16 cellular contexts compared by ENCODE assay signal in the genomic region with DNA sequence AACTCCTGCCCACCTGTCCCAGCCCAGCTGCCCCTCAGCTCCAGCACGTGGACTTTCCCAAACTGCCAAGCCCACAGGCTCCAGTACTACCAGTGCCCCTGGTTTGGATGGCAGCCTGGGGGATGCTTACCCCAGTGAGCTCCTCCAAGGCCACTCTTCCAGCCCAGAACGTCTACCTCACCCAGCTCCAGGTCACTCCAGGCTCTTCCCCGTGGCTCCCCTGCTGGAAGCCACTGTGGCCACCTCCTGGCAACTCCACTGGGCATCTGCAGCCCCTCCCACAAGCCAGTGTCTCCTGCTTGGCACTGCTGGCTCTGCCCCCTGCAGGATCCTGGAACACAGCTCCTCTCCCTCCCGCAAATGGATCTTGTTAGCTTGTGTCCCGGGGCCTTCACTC. TPM values are rescaled to one million over a fixed set of nuclear protein-coding genes. Genes with fewer than 3 reads are reported as not detected.
DNase-seq lines count a peak whose midpoint lies in the region; TF ChIP-seq lines count a peak whose summit lies in the region.
"Had no signal": no experiment of that assay in that cellular context is flagged by ENCODE, and none has a peak within 500 bp of the region (broad histone marks: within the 10 kb centered on the region; RNA-seq: fewer than 3 reads in every experiment).

No MANE protein-coding gene starts in this region.

- H3K9me3 ChIP-seq in H9 (ENCODE audit: control insufficient read depth, low read depth, low read length) (no peaks in the 10 kb centered on the region), WERI-Rb-1 (ENCODE audit: severe bottlenecking) (no peaks in the 10 kb centered on the region)
- H3K9me3 ChIP-seq: SJSA1 had no signal

- no peak overlapping the region for H2BK12ac ChIP-seq in H9 (ENCODE audit: insufficient read length, low read depth, low read length)

- no peak overlapping the region for H3K4ac ChIP-seq in H9 (ENCODE audit: low read depth, low read length)

- no peaks in the 10 kb centered on the region for H3K79me1 ChIP-seq in H9 (ENCODE audit: insufficient read depth, low read depth, low read length, poor library complexity, severe bottlenecking)

- no peak overlapping the region for H4K91ac ChIP-seq in H9 (ENCODE audit: insufficient read length, low read depth, low read length)

- H2BK120ac ChIP-seq in H9 (ENCODE audit: low read depth, low read length, poor library complexity, severe bottlenecking) = no peak overlapping the region

- H2BK20ac ChIP-seq in H9 (ENCODE audit: low read depth, low read length, poor library complexity, severe bottlenecking) = no peak overlapping the region

- H3K18ac ChIP-seq in H9 (ENCODE audit: insufficient read length, low read depth, low read length) = no peak overlapping the region

- H2AK5ac ChIP-seq in H9 (ENCODE audit: insufficient read length, low read length) = no peak overlapping the region

- no peak overlapping the region for H2AFZ ChIP-seq in H9 (ENCODE audit: low read length)
- H2AFZ ChIP-seq: parathyroid adenoma had no signal

- H3K36me3 Mint-ChIP-seq in H9 (ENCODE audit: insufficient read depth in 1 of 3, low read depth in 3 of 3) (no peaks in the 10 kb centered on the region), mesothelial cell of epicardium (no peaks in the 10 kb centered on the region)
- H3K36me3 Mint-ChIP-seq: CD14-positive monocyte had no signal

- no peak overlapping the region for H3K14ac ChIP-seq in H9 (ENCODE audit: insufficient read depth, low read length)

- H3K27me3 ChIP-seq in H9 (ENCODE audit: insufficient read depth, low read length) (no peaks in the 10 kb centered on the region), WERI-Rb-1 (ENCODE audit: insufficient read depth, low read depth, severe bottlenecking) (no peaks in the 10 kb centered on the region)
- H3K27me3 ChIP-seq: SJSA1 had no signal

- H3K23me2 ChIP-seq in H9 (ENCODE audit: insufficient read length, low read depth, low read length, poor library complexity, severe bottlenecking) = no peaks in the 10 kb centered on the region

- H4K8ac ChIP-seq in H9 (replicated peaks; ENCODE audit: insufficient read length, low read depth, low read length) = no peak overlapping the region

- in situ Hi-C loops in ACHN (cut with HindIII; ENCODE audit: low pct_ligation_motif_present, low pct_unique_long_range_greater_than_20kb, low sequenced_read_pairs) = no loop called here

- H3K36me3 ChIP-seq in WERI-Rb-1 = peaks cover 7% of the 10 kb centered on the region
- H3K36me3 ChIP-seq: SJSA1 had no signal

- H3K9ac ChIP-seq in H9 (ENCODE audit: extremely low read depth, insufficient read length, low read length) = no peak overlapping the region
- H3K9ac ChIP-seq: parathyroid adenoma had no signal

- H4K20me1 ChIP-seq in H9 (ENCODE audit: control insufficient read depth, insufficient read depth, insufficient read length) = no peaks in the 10 kb centered on the region

- H4K5ac ChIP-seq in H9 (ENCODE audit: insufficient read length, low read depth, low read length) = no peak overlapping the region

- no peak overlapping the region for H2BK5ac ChIP-seq in H9 (ENCODE audit: insufficient read length, low read length)

- H3T11ph ChIP-seq in H9 (ENCODE audit: low read length) = no peak overlapping the region

- peak overlapping the region in 2 of 3 experiments; percentile 39 to 67; a peak in 3 of 7 replicates for H3K27ac Mint-ChIP-seq in H9
- H3K27ac Mint-ChIP-seq in mesothelial cell of epicardium = peak overlapping the region; percentile 82
- H3K27ac Mint-ChIP-seq: stimulated activated naive CD8-positive, alpha-beta T cell treated with anti-CD3 and anti-CD28 coated beads, Interleukin-15, Interleukin-2, amounts not matched to agents 100 ng/mL and 50 ng/mL, for 24 hours had no signal

- H3K9me3 Mint-ChIP-seq in H9 (no peaks in the 10 kb centered on the region), mesothelial cell of epicardium (no peaks in the 10 kb centered on the region)
- H3K9me3 Mint-ChIP-seq: activated T-cell treated with anti-CD3 and anti-CD28 coated beads, Interleukin-2, amount 50 U/mL, for 4 hours; stimulated activated naive CD8-positive, alpha-beta T cell treated with anti-CD3 and anti-CD28 coated beads, Interleukin-15, Interleukin-2, amounts not matched to agents 100 ng/mL and 50 ng/mL, for 24 hours had no signal

- H3K23ac ChIP-seq in H9 (ENCODE audit: insufficient read length, low read depth, low read length) = no peak overlapping the region

- no peaks in the 10 kb centered on the region for H3K27me3 Mint-ChIP-seq in H9 (ENCODE audit: low read depth)
- H3K27me3 Mint-ChIP-seq in mesothelial cell of epicardium (ENCODE audit: low read depth) = no peaks in the 10 kb centered on the region
- H3K27me3 Mint-ChIP-seq: stimulated activated naive CD8-positive, alpha-beta T cell treated with anti-CD3 and anti-CD28 coated beads, Interleukin-15, Interleukin-2, amounts not matched to agents 100 ng/mL and 50 ng/mL, for 24 hours had no signal

- H3K4me3 Mint-ChIP-seq in H9 (no peak overlapping the region), mesothelial cell of epicardium (no peak overlapping the region)
- H3K4me3 Mint-ChIP-seq: activated T-cell treated with anti-CD3 and anti-CD28 coated beads, Interleukin-2, amount 50 U/mL, for 4 hours; stimulated activated naive CD8-positive, alpha-beta T cell treated with anti-CD3 and anti-CD28 coated beads, Interleukin-15, Interleukin-2, amounts not matched to agents 100 ng/mL and 50 ng/mL, for 24 hours had no signal

- TF ChIP-seq CTCF in H9 (conservative IDR thresholded peaks at IDR 0.05) (peak; percentile 41; the same call in 2 of the 3 replicates), WERI-Rb-1 (IDR thresholded peaks at IDR 0.05; ENCODE audit: low read depth, low read length) (peak; percentile 15; the same call in 1 of the 2 replicates), mesothelial cell of epicardium (IDR thresholded peaks at IDR 0.05; ENCODE audit: unreplicated experiment) (no peak)

- H3K4me1 ChIP-seq in H9 (ENCODE audit: insufficient read depth, low read length) = no peaks in the 10 kb centered on the region
- H3K4me1 ChIP-seq: SJSA1 had no signal

- DNase-seq in ACHN = peak; percentile 84
- DNase-seq in H9 = peak; percentile 57
- DNase-seq in WERI-Rb-1 = no peak
- no peak for DNase-seq in mesothelial cell of epicardium (ENCODE audit: low spot score in 2 of 2, unreplicated experiment in 2 of 2)
- DNase-seq in erythroblast (lab: John Stamatoyannopoulos, UW) = no peak
- no peak for DNase-seq in AG08396 (ENCODE audit: low spot score)
- DNase-seq in NCI-H2029 (lab: John Stamatoyannopoulos, UW) = no peak
- no peak for DNase-seq in GF-D8 (lab: John Stamatoyannopoulos, UW)
- DNase-seq: activated CD4-positive, CD25-positive, alpha-beta regulatory T cell; activated T-cell treated with anti-CD3 and anti-CD28 coated beads, Interleukin-2, amount 50 U/mL, for 4 hours; NCI-H1048; NCI-H510A had no signal

- no peak overlapping the region for H2BK15ac ChIP-seq in H9 (ENCODE audit: low read depth, low read length)

- H3K27ac ChIP-seq in H9 (ENCODE audit: insufficient read length, low read depth, low read length) (no peak overlapping the region), WERI-Rb-1 (peak overlapping the region; percentile 83)
- H3K27ac ChIP-seq: parathyroid adenoma, SJSA1 had no signal

- no peak overlapping the region for H3K56ac ChIP-seq in H9 (ENCODE audit: insufficient read length, low read depth, low read length)

- no CpG with 5 or more reads among the region's 5 CpGs for WGBS in H9 (ENCODE audit: extremely low coverage, insufficient read length, low lambda C conversion rate)

- no peak overlapping the region for H3K4me3 ChIP-seq in WERI-Rb-1 (ENCODE audit: low read depth, low read length)
- H3K4me3 ChIP-seq: SJSA1 had no signal

- no peak overlapping the region for H3K4me2 ChIP-seq in H9 (ENCODE audit: insufficient read depth, insufficient read length, low read length)

- no peak for TF ChIP-seq POLR2A in erythroblast (IDR thresholded peaks at IDR 0.05; ENCODE audit: low read length)

- no peaks in the 10 kb centered on the region for H3K79me2 ChIP-seq in H9 (ENCODE audit: insufficient read depth, low read length)
- H3K79me2 ChIP-seq: parathyroid adenoma had no signal

- peaks cover 9 to 13% of the 10 kb centered on the region in 2 experiments for H3K4me1 Mint-ChIP-seq in H9
- peaks cover 45% of the 10 kb centered on the region for H3K4me1 Mint-ChIP-seq in mesothelial cell of epicardium

RNA-seq across cellular contexts. Expression of gene LMO1, which starts 29.3 kb away (rescaled TPM):
- 0.39 and 0.50 TPM in 2 replicates for total RNA-seq in H9 (2021)
- total RNA-seq in mesothelial cell of epicardium = 2.5 to 4.1 TPM (median 3.2 TPM) in 3 replicates
- total RNA-seq: activated T-cell treated with anti-CD3 and anti-CD28 coated beads, Interleukin-2, amount 50 U/mL, for 4 hours; SJSA1 had no signal

Comparison
In these comparisons a context has a peak if more than half of its experiments do, and no peak if none do; other contexts are left out.
1. DNase-seq: peak in ACHN (single experiment) and H9 (single experiment); none in WERI-Rb-1 (single experiment), mesothelial cell of epicardium (0 of 2), erythroblast (0 of 2), AG08396 (single experiment), NCI-H2029 (single experiment) and GF-D8 (single experiment).